In genomic region chr12:56152756-56153137, GRCh38 we compare ENCODE assay signal across 8 cellular contexts. TPM values are rescaled to one million over a fixed set of nuclear protein-coding genes. Genes with fewer than 3 reads are reported as not detected.
A peak's percentile ranks its signal among the peaks of the same experiment; 100 is the strongest.
DNase-seq lines count a peak whose midpoint lies in the region; ATAC-seq and TF ChIP-seq lines count a peak whose summit lies in the region.

No MANE protein-coding gene starts in this region.

- peaks cover 14% of the 10 kb centered on the region for H3K36me3 Mint-ChIP-seq in nephron progenitor cell (ENCODE audit: low read depth)

- H3K9me2 ChIP-seq in MM.1S (replicated peaks; ENCODE audit: insufficient read depth, low read length) = no peaks in the 10 kb centered on the region

- no peak for ATAC-seq in HG03439 (IDR thresholded peaks at IDR 0.05; ENCODE audit: unreplicated experiment)

- H3F3A ChIP-seq in MM.1S (ENCODE audit: insufficient read depth, low read length) = peaks cover 21% of the 10 kb centered on the region

- peak overlapping the region; percentile 86 for H2AFZ ChIP-seq in MM.1S (ENCODE audit: low read length)

- H3K9me3 ChIP-seq in MM.1S (replicated peaks; ENCODE audit: insufficient read depth, low read length) = no peaks in the 10 kb centered on the region

- DNase-seq in MM.1S = no peak
- DNase-seq in dorsolateral prefrontal cortex = no peak
- DNase-seq in nephron progenitor cell = no peak
- DNase-seq in glomerular visceral epithelial cell (ENCODE audit: extremely low spot score) = no peak
- no peak for DNase-seq in NCI-H2029 treated with DMSO at 0.1 percent for 48 hours (lab: John Stamatoyannopoulos, UW)
- no peak for DNase-seq in AML-193 (lab: John Stamatoyannopoulos, UW)

- H3K27me3 Mint-ChIP-seq in nephron progenitor cell (ENCODE audit: low read depth, poor library complexity) = peaks cover 7% of the 10 kb centered on the region

- TF ChIP-seq CTCF in C4-2B (conservative IDR thresholded peaks at IDR 0.05) = no peak
- no peak for TF ChIP-seq CTCF in MM.1S (IDR thresholded peaks at IDR 0.05; ENCODE audit: low read length)
- TF ChIP-seq CTCF in dorsolateral prefrontal cortex (IDR thresholded peaks at IDR 0.05 in 54 of 56, conservative IDR thresholded peaks at IDR 0.05 in 2 of 56; ENCODE audit: low read depth in 1 of 56, partially characterized antibody in 56 of 56) = peak in 1 of 56 donors; percentile 1
- no peak for TF ChIP-seq CTCF in nephron progenitor cell (IDR thresholded peaks at IDR 0.05)

- peaks cover 15% of the 10 kb centered on the region for H3K79me2 ChIP-seq in MM.1S (ENCODE audit: low read length)

- H4K20me1 ChIP-seq in MM.1S (ENCODE audit: insufficient read depth, low read length) = no peaks in the 10 kb centered on the region

- H3K27ac ChIP-seq in C4-2B (peak overlapping the region; percentile 79), MM.1S (ENCODE audit: low read length) (no peak overlapping the region), dorsolateral prefrontal cortex (peak overlapping the region in 52 of 59 donors; percentile 73 to 98 (median 93))

- H3K4me1 ChIP-seq in MM.1S (ENCODE audit: low read length) = peaks cover 17% of the 10 kb centered on the region

- peak overlapping the region; percentile 67 for H3K4me3 ChIP-seq in MM.1S (ENCODE audit: low read length)
- H3K4me3 ChIP-seq in dorsolateral prefrontal cortex = peak overlapping the region; percentile 58 to 93 (median 81)

- H3K36me3 ChIP-seq in MM.1S (replicated peaks; ENCODE audit: insufficient read depth, low read length) = no peaks in the 10 kb centered on the region

- intact Hi-C loops in dorsolateral prefrontal cortex (cut with DNase I) = loop anchor here (5.0 kb wide), 2 partner anchors 35 kb away; partner anchors contain the start of genes RPL41 (in 2 of the 2), ZC3H10 (in 2 of the 2) and SMARCC2 (in 1 of the 2)

- H3K27me3 ChIP-seq in MM.1S (replicated peaks; ENCODE audit: insufficient read depth, low read length) (no peaks in the 10 kb centered on the region), dorsolateral prefrontal cortex (no peaks in the 10 kb centered on the region)

- H3K4me2 ChIP-seq in MM.1S (ENCODE audit: low read depth, low read length) = peak overlapping the region; percentile 97

- H3K9ac ChIP-seq in MM.1S (ENCODE audit: low read length) = peak overlapping the region; percentile 81; the same call in 1 of the 2 replicates

- H3K4me3 Mint-ChIP-seq in nephron progenitor cell = peak overlapping the region; percentile 98

- no peaks in the 10 kb centered on the region for H3K9me3 Mint-ChIP-seq in nephron progenitor cell

- H3K4me1 Mint-ChIP-seq in nephron progenitor cell = peaks cover 47% of the 10 kb centered on the region

- H3K27ac Mint-ChIP-seq in nephron progenitor cell = no peak overlapping the region

RNA-seq across cellular contexts. Expression of gene MYL6B, which starts 0.4 kb away (rescaled TPM):
- total RNA-seq in dorsolateral prefrontal cortex = 100 to 1,000 TPM in 116 of 120 experiments, 10 to 100 TPM in 4; 75.7 to 236 (median 160) TPM

RNA-seq across cellular contexts. Expression of gene MYL6, which starts 5.4 kb away (rescaled TPM):
- total RNA-seq in dorsolateral prefrontal cortex = 100 to 1,000 TPM; 295 to 716 (median 377) TPM

RNA-seq across cellular contexts. Expression of gene ESYT1, which starts 24.7 kb away (rescaled TPM):
- 10 to 100 TPM; 32.5 to 86.2 (median 56.5) TPM for total RNA-seq in dorsolateral prefrontal cortex

RNA-seq across cellular contexts. Expression of gene ZC3H10, which starts 34.7 kb away (rescaled TPM):
- 10 to 100 TPM in 25 of 120 experiments, 1 to 10 TPM in 95; 4.3 to 14.7 (median 8.4) TPM for total RNA-seq in dorsolateral prefrontal cortex

RNA-seq across cellular contexts. Expression of gene RPL41, which starts 36.3 kb away (rescaled TPM):
- total RNA-seq in dorsolateral prefrontal cortex = 1,000 to 10,000 TPM in 91 of 120 experiments, 100 to 1,000 TPM in 29; 743 to 1,715 (median 1,080) TPM
